Comparison of ENCODE assay signal across 23 cellular contexts in the genomic region with DNA sequence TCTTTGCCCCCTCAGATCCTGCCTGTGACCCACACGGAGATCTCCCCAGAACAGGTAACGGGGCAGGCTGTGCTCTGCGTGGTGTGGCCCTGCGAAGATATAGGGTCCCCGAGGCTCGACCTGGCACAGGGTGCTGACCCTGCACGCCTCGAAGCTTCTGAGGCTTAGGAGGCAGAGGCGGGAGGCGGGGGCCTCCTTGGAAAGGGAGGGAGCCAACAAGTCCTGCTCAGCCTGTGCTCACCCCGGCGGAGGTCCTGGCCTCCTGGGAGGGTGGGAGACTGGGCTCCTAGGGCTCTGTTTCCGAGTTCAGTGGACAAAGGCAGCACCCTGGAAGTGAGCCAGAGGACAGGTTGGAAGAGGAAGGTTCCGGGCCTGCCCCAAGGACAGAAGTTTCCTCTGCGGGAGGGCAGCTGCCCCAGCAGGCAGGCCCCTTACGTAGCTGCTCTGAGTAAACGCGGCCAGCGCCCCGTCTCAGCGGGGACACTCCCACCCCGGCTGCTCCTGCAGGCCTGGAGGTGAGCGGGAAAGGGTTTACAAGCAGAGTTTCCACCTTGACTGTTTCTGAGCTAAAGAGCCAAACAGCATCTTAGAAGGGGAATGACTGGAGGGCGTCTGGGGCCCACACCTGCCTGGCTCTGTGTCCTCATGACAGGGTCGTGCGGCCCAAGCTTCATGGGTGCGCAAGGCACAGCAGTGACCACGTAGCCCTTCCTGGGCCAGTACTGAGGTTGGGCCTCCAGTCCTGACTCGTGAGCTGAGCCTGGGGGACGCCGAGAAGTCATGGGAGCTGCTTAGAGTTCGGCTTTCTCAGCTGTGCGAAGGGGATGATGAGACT. TPM values are rescaled to one million over a fixed set of nuclear protein-coding genes. Genes with fewer than 3 reads are reported as not detected.
DNase-seq lines count a peak whose midpoint lies in the region; ATAC-seq and TF ChIP-seq lines count a peak whose summit lies in the region.
"Had no signal": no experiment of that assay in that cellular context is flagged by ENCODE, and none has a peak within 500 bp of the region (broad histone marks: within the 10 kb centered on the region; RNA-seq: fewer than 3 reads in every experiment).

No MANE protein-coding gene starts in this region.

- no peak overlapping the region for H3T11ph ChIP-seq in H9 (ENCODE audit: low read length)

- H3K9me3 Mint-ChIP-seq in H9 (no peaks in the 10 kb centered on the region), glutamatergic neuron (ENCODE audit: unreplicated experiment) (peaks cover 2% of the 10 kb centered on the region)
- H3K9me3 Mint-ChIP-seq: activated CD4-positive, alpha-beta memory T cell treated with anti-CD3 and anti-CD28 coated beads, Interleukin-2, amount 10 ng/mL, durations not matched to agents 7 days and 5 days; stimulated activated naive CD8-positive, alpha-beta T cell treated with anti-CD3 and anti-CD28 coated beads, Interleukin-15, Interleukin-2, amounts not matched to agents 100 ng/mL and 50 ng/mL, for 24 hours; T-cell had no signal

- H3K27ac Mint-ChIP-seq in H9 (peak overlapping the region in 2 of 3 experiments; percentile 43 to 88; a peak in 3 of 7 replicates), glutamatergic neuron (ENCODE audit: unreplicated experiment) (no peak overlapping the region)
- H3K27ac Mint-ChIP-seq: activated CD4-positive, alpha-beta memory T cell treated with anti-CD3 and anti-CD28 coated beads, Interleukin-2, amount 10 ng/mL, durations not matched to agents 7 days and 5 days; stimulated activated naive CD8-positive, alpha-beta T cell treated with anti-CD3 and anti-CD28 coated beads, Interleukin-15, Interleukin-2, amounts not matched to agents 100 ng/mL and 50 ng/mL, for 24 hours; T-cell had no signal

- H3K4ac ChIP-seq in H9 (ENCODE audit: low read depth, low read length): no peak overlapping the region
- H3K4ac ChIP-seq in trophoblast cell (ENCODE audit: low read depth, low read length): no peak overlapping the region

- H3K9me3 ChIP-seq in H9 (ENCODE audit: control insufficient read depth, low read depth, low read length): no peaks in the 10 kb centered on the region
- no peaks in the 10 kb centered on the region for H3K9me3 ChIP-seq in trophoblast cell (ENCODE audit: insufficient read depth, low read depth, low read length)
- H3K9me3 ChIP-seq: breast epithelium had no signal

- WGBS in H9 (ENCODE audit: extremely low coverage, insufficient read length, low lambda C conversion rate): no CpG with 5 or more reads among the region's 33 CpGs
- no CpG with 5 or more reads among the region's 33 CpGs for WGBS in trophoblast cell (ENCODE audit: extremely low coverage, insufficient coverage, insufficient read length)

- no peak overlapping the region for H2BK12ac ChIP-seq in H9 (ENCODE audit: insufficient read length, low read depth, low read length)
- H2BK12ac ChIP-seq in trophoblast cell (ENCODE audit: low read length): no peak overlapping the region

- no peak overlapping the region for H2BK20ac ChIP-seq in H9 (ENCODE audit: low read depth, low read length, poor library complexity, severe bottlenecking)

- no peak overlapping the region for H3K9ac ChIP-seq in H9 (ENCODE audit: extremely low read depth, insufficient read length, low read length)
- no peak overlapping the region for H3K9ac ChIP-seq in trophoblast cell (ENCODE audit: low read length)

- no peak for ATAC-seq in GM19395 (IDR thresholded peaks at IDR 0.05; ENCODE audit: unreplicated experiment)
- ATAC-seq: T-cell had no signal

- H3K4me1 Mint-ChIP-seq in H9: peaks cover 13 to 21% of the 10 kb centered on the region in 2 experiments
- H3K4me1 Mint-ChIP-seq in glutamatergic neuron (ENCODE audit: low read depth, unreplicated experiment): peaks cover 8% of the 10 kb centered on the region
- H3K4me1 Mint-ChIP-seq: activated CD4-positive, alpha-beta memory T cell treated with anti-CD3 and anti-CD28 coated beads, Interleukin-2, amount 10 ng/mL, durations not matched to agents 7 days and 5 days had no signal

- H2BK120ac ChIP-seq in H9 (ENCODE audit: low read depth, low read length, poor library complexity, severe bottlenecking) (no peak overlapping the region), trophoblast cell (ENCODE audit: insufficient read depth, low read length, poor library complexity) (no peak overlapping the region)

- H3K36me3 Mint-ChIP-seq in H9 (ENCODE audit: insufficient read depth in 1 of 3, low read depth in 3 of 3): no peaks in the 10 kb centered on the region; a peak in 2 of 7 replicates
- H3K36me3 Mint-ChIP-seq in glutamatergic neuron (ENCODE audit: unreplicated experiment): no peaks in the 10 kb centered on the region

- H3K27ac ChIP-seq in H9 (ENCODE audit: insufficient read length, low read depth, low read length): no peak overlapping the region
- H3K27ac ChIP-seq in trophoblast cell (ENCODE audit: low read depth, low read length): no peak overlapping the region
- H3K27ac ChIP-seq: 22Rv1, breast epithelium, VCaP had no signal

- no peak overlapping the region for H4K91ac ChIP-seq in H9 (ENCODE audit: insufficient read length, low read depth, low read length)
- no peak overlapping the region for H4K91ac ChIP-seq in trophoblast cell (ENCODE audit: low read depth, low read length)

- H3K27me3 ChIP-seq in H9 (ENCODE audit: insufficient read depth, low read length) (no peaks in the 10 kb centered on the region), trophoblast cell (ENCODE audit: insufficient read depth, low read length) (peaks cover 2% of the 10 kb centered on the region)
- H3K27me3 ChIP-seq: breast epithelium had no signal

- H3K23ac ChIP-seq in H9 (ENCODE audit: insufficient read length, low read depth, low read length) (no peak overlapping the region), trophoblast cell (ENCODE audit: low read length) (no peak overlapping the region)

- no peaks in the 10 kb centered on the region for H3K23me2 ChIP-seq in H9 (ENCODE audit: insufficient read length, low read depth, low read length, poor library complexity, severe bottlenecking)

- no peaks in the 10 kb centered on the region for H3K79me2 ChIP-seq in H9 (ENCODE audit: insufficient read depth, low read length)
- H3K79me2 ChIP-seq in trophoblast cell (ENCODE audit: control insufficient read depth, insufficient read depth, low read length, poor library complexity): no peaks in the 10 kb centered on the region

- peak overlapping the region; percentile 16 for H4K12ac ChIP-seq in trophoblast cell (ENCODE audit: low read depth, low read length)

- H2BK15ac ChIP-seq in H9 (ENCODE audit: low read depth, low read length): no peak overlapping the region; the same call in 1 of the 2 replicates

- H3K14ac ChIP-seq in H9 (ENCODE audit: insufficient read depth, low read length): no peak overlapping the region; the same call in 1 of the 2 replicates
- no peak overlapping the region for H3K14ac ChIP-seq in trophoblast cell (ENCODE audit: low read length)

- peaks cover 0 to 1% of the 10 kb centered on the region in 2 experiments for H3K36me3 ChIP-seq in trophoblast cell (ENCODE audit: control insufficient read depth in 1 of 2, insufficient read depth in 2 of 2, low read length in 2 of 2)
- H3K36me3 ChIP-seq: breast epithelium had no signal

- no peak for TF ChIP-seq CTCF in H9 (conservative IDR thresholded peaks at IDR 0.05)
- TF ChIP-seq CTCF in glutamatergic neuron (IDR thresholded peaks at IDR 0.05; ENCODE audit: partially characterized antibody, unreplicated experiment): no peak

- H3K4me3 Mint-ChIP-seq in H9 (no peak overlapping the region), glutamatergic neuron (ENCODE audit: unreplicated experiment) (no peak overlapping the region)
- H3K4me3 Mint-ChIP-seq: activated CD4-positive, alpha-beta memory T cell treated with anti-CD3 and anti-CD28 coated beads, Interleukin-2, amount 10 ng/mL, durations not matched to agents 7 days and 5 days; stimulated activated naive CD8-positive, alpha-beta T cell treated with anti-CD3 and anti-CD28 coated beads, Interleukin-15, Interleukin-2, amounts not matched to agents 100 ng/mL and 50 ng/mL, for 24 hours; T-cell had no signal

- H4K20me1 ChIP-seq in H9 (ENCODE audit: control insufficient read depth, insufficient read depth, insufficient read length): no peaks in the 10 kb centered on the region

- H4K8ac ChIP-seq in H9 (replicated peaks; ENCODE audit: insufficient read length, low read depth, low read length) (no peak overlapping the region), trophoblast cell (ENCODE audit: low read depth, low read length) (no peak overlapping the region)

- no peak overlapping the region for H3K4me2 ChIP-seq in H9 (ENCODE audit: insufficient read depth, insufficient read length, low read length)
- H3K4me2 ChIP-seq in trophoblast cell (ENCODE audit: low read length): no peak overlapping the region

- DNase-seq in NCI-H146 (lab: John Stamatoyannopoulos, UW) (peak; percentile 15), NCI-H146 treated with DMSO at 0.1 percent for 48 hours (lab: John Stamatoyannopoulos, UW; ENCODE audit: unreplicated experiment) (no peak), H9 (no peak), glutamatergic neuron (peak; percentile 12), trophoblast cell (no peak), DMS114 treated with DMSO at 0.1 percent for 48 hours (lab: John Stamatoyannopoulos, UW; ENCODE audit: unreplicated experiment) (no peak)
- DNase-seq in activated CD4-positive, alpha-beta T cell treated with anti-CD3 and anti-CD28 coated beads, Interleukin-2, amount 50 U/mL, for 1 hour: no peak
- DNase-seq: activated CD4-positive, alpha-beta memory T cell treated with anti-CD3 and anti-CD28 coated beads, Interleukin-2, amount 10 ng/mL, durations not matched to agents 7 days and 5 days; activated T-cell treated with anti-CD3 and anti-CD28 coated beads, Interleukin-2, amount 50 U/mL, for 1 hour; Calu3; EL; erythroblast; foreskin melanocyte; Karpas-422; NCI-H1105 treated with DMSO at 0.1 percent for 48 hours; NCI-H526; nucleus accumbens; T-cell had no signal

- H2AFZ ChIP-seq in H9 (ENCODE audit: low read length) (no peak overlapping the region), trophoblast cell (ENCODE audit: insufficient read depth, low read length, poor library complexity) (no peak overlapping the region)

- no peaks in the 10 kb centered on the region for H3K79me1 ChIP-seq in H9 (ENCODE audit: insufficient read depth, low read depth, low read length, poor library complexity, severe bottlenecking)
- no peaks in the 10 kb centered on the region for H3K79me1 ChIP-seq in trophoblast cell (ENCODE audit: low read length)

- no peak overlapping the region for H3K4me3 ChIP-seq in trophoblast cell (ENCODE audit: low read depth, low read length)
- H3K4me3 ChIP-seq: breast epithelium had no signal

- H3K4me1 ChIP-seq in H9 (ENCODE audit: insufficient read depth, low read length) (no peaks in the 10 kb centered on the region; the same call in 1 of the 2 replicates), trophoblast cell (ENCODE audit: control insufficient read depth in 1 of 2, insufficient read depth in 2 of 2, low read length in 2 of 2) (peaks cover 3 to 9% of the 10 kb centered on the region in 2 experiments)
- H3K4me1 ChIP-seq: breast epithelium had no signal

- H3K27me3 Mint-ChIP-seq in H9 (ENCODE audit: low read depth) (peaks cover 11% of the 10 kb centered on the region), glutamatergic neuron (ENCODE audit: unreplicated experiment) (peaks cover 10% of the 10 kb centered on the region)
- H3K27me3 Mint-ChIP-seq: activated CD4-positive, alpha-beta memory T cell treated with anti-CD3 and anti-CD28 coated beads, Interleukin-2, amount 10 ng/mL, durations not matched to agents 7 days and 5 days; stimulated activated naive CD8-positive, alpha-beta T cell treated with anti-CD3 and anti-CD28 coated beads, Interleukin-15, Interleukin-2, amounts not matched to agents 100 ng/mL and 50 ng/mL, for 24 hours; T-cell had no signal

- no peak overlapping the region for H4K5ac ChIP-seq in H9 (ENCODE audit: insufficient read length, low read depth, low read length)

- no peak overlapping the region for H3K56ac ChIP-seq in H9 (ENCODE audit: insufficient read length, low read depth, low read length)

- H3K18ac ChIP-seq in H9 (ENCODE audit: insufficient read length, low read depth, low read length): no peak overlapping the region
- no peak overlapping the region for H3K18ac ChIP-seq in trophoblast cell (ENCODE audit: low read length)

- H2AK5ac ChIP-seq in H9 (ENCODE audit: insufficient read length, low read length) (no peak overlapping the region), trophoblast cell (ENCODE audit: low read length) (no peak overlapping the region)

- no peak overlapping the region for H2BK5ac ChIP-seq in H9 (ENCODE audit: insufficient read length, low read length)
- H2BK5ac ChIP-seq in trophoblast cell (ENCODE audit: low read depth, low read length, poor library complexity): no peak overlapping the region

RNA-seq across cellular contexts. Expression of a gene that starts 16.1 kb away (rescaled TPM):
- total RNA-seq in H9 (2021) (6.4 and 6.8 TPM in 2 replicates), glutamatergic neuron (ENCODE audit: unreplicated experiment) (62.7 TPM)
- polyA plus RNA-seq in trophoblast cell (2013): 13.5 and 15.8 TPM in 2 replicates

RNA-seq across cellular contexts. Expression of a gene that starts 16.2 kb away (rescaled TPM):
- total RNA-seq in H9 (2021) (80.7 and 82.5 TPM in 2 replicates), glutamatergic neuron (ENCODE audit: unreplicated experiment) (123 TPM)
- 76.4 and 76.8 TPM in 2 replicates for polyA plus RNA-seq in trophoblast cell (2013)

RNA-seq across cellular contexts. Expression of a gene that starts 25.1 kb away (rescaled TPM):
- total RNA-seq in H9 (2021): 11.4 and 12.4 TPM in 2 replicates
- 26.2 TPM for total RNA-seq in glutamatergic neuron (ENCODE audit: unreplicated experiment)
- polyA plus RNA-seq in trophoblast cell (2013): 4.2 TPM in 2 replicates

RNA-seq across cellular contexts. Expression of a gene that starts 38.5 kb away (rescaled TPM):
- total RNA-seq in H9 (2021) (9.4 and 14.5 TPM in 2 replicates), glutamatergic neuron (ENCODE audit: unreplicated experiment) (20.3 TPM)
- polyA plus RNA-seq in trophoblast cell (2013): 2.0 and 2.2 TPM in 2 replicates

RNA-seq across cellular contexts. Expression of a gene that starts 44.9 kb away (rescaled TPM):
- total RNA-seq in H9 (2021) (0.09 and 0.13 TPM in 2 replicates), glutamatergic neuron (ENCODE audit: unreplicated experiment) (0.54 TPM)
- polyA plus RNA-seq in trophoblast cell (2013): 0.10 TPM in 1 of 2 replicates, not detected in the other

Comparison
In these comparisons a context has a peak if more than half of its experiments do, and no peak if none do; other contexts are left out.
1. DNase-seq: peak in NCI-H146 (single experiment) and glutamatergic neuron (single experiment); none in NCI-H146 treated with DMSO at 0.1 percent for 48 hours (single experiment), H9 (single experiment), trophoblast cell (0 of 2), DMS114 treated with DMSO at 0.1 percent for 48 hours (single experiment) and activated CD4-positive, alpha-beta T cell treated with anti-CD3 and anti-CD28 coated beads, Interleukin-2, amount 50 U/mL, for 1 hour (single experiment).